Comparison of ENCODE assay signal across 16 cellular contexts in genomic region chr2:27721335-27721734, GRCh38. TPM values are rescaled to one million over a fixed set of nuclear protein-coding genes. Genes with fewer than 3 reads are reported as not detected.
DNase-seq lines count a peak whose midpoint lies in the region; ATAC-seq, FAIRE-seq and TF ChIP-seq lines count a peak whose summit lies in the region.
"Had no signal": no experiment of that assay in that cellular context is flagged by ENCODE, and none has a peak within 500 bp of the region (broad histone marks: within the 10 kb centered on the region; RNA-seq: fewer than 3 reads in every experiment).

No MANE protein-coding gene starts in this region.

- no peak overlapping the region for H3K4me3 ChIP-seq in MG63
- no peak overlapping the region for H3K4me3 ChIP-seq in heart right ventricle
- no peak overlapping the region for H3K4me3 ChIP-seq in small intestine (ENCODE audit: low read depth in 1 of 2, low read length in 2 of 2)
- H3K4me3 ChIP-seq: cardiac muscle cell, skin epidermis had no signal

- peaks cover 17% of the 10 kb centered on the region for H3K27me3 Mint-ChIP-seq in activated CD4-positive, alpha-beta T cell treated with anti-CD3 and anti-CD28 coated beads, Interleukin-2, amount 10 ng/mL, durations not matched to agents 7 days and 5 days

- H3K4me1 Mint-ChIP-seq in activated CD4-positive, alpha-beta T cell treated with anti-CD3 and anti-CD28 coated beads, Interleukin-2, amount 10 ng/mL, durations not matched to agents 7 days and 5 days, result peaks cover 30% of the 10 kb centered on the region

- H3K27ac ChIP-seq in heart right ventricle, result peak overlapping the region in 9 of 10 donors; percentile 42 to 82 (median 72)
- H3K27ac ChIP-seq in small intestine (ENCODE audit: low read depth in 1 of 2, low read length in 1 of 2), result no peak overlapping the region
- H3K27ac ChIP-seq: cardiac muscle cell had no signal

- WGBS in heart right ventricle, 2 donors, result 57 to 64% methylated on average over 8 of the region's 8 CpGs
- 37 to 60% (median 55%) methylated on average over 8 of the region's 8 CpGs for WGBS in small intestine, 3 donors

- no peak for TF ChIP-seq CTCF in heart right ventricle (IDR thresholded peaks at IDR 0.05)

- CTCF ChIA-PET in activated CD4-positive, alpha-beta T cell treated with anti-CD3 and anti-CD28 coated beads, Interleukin-2, amount 10 ng/mL, durations not matched to agents 7 days and 5 days (lab: Charles Lee), result interaction anchor here (2.9 kb wide), 1 partner anchor 38 kb away, joined by 14 read pairs; no protein-coding TSS in a partner anchor

- H3K9me3 ChIP-seq in MG63 (no peaks in the 10 kb centered on the region), heart right ventricle (no peaks in the 10 kb centered on the region), small intestine (ENCODE audit: control insufficient read depth, low read depth) (no peaks in the 10 kb centered on the region)

- peaks cover 5 to 58% (median 35%) of the 10 kb centered on the region in 9 donors for H3K4me1 ChIP-seq in heart right ventricle
- H3K4me1 ChIP-seq in small intestine (ENCODE audit: control insufficient read depth in 2 of 2, insufficient read depth in 1 of 2, low read depth in 1 of 2, low read length in 1 of 2), result no peaks in the 10 kb centered on the region

- intact Hi-C loops in heart right ventricle (cut with DNase I), result loop anchor here in 4 of 10 donors (5.0 to 10.0 kb wide), 5 partner anchors 51 to 683 kb away; partner anchors contain the start of gene MRPL33 (in 1 of the 4)

- no peaks in the 10 kb centered on the region for H3K36me3 ChIP-seq in MG63
- no peaks in the 10 kb centered on the region for H3K36me3 ChIP-seq in heart right ventricle
- no peaks in the 10 kb centered on the region for H3K36me3 ChIP-seq in small intestine (ENCODE audit: control insufficient read depth in 2 of 2, insufficient read depth in 2 of 2, low read length in 2 of 2)
- H3K36me3 ChIP-seq: cardiac muscle cell had no signal

- H3K4me3 Mint-ChIP-seq in activated CD4-positive, alpha-beta T cell treated with anti-CD3 and anti-CD28 coated beads, Interleukin-2, amount 10 ng/mL, durations not matched to agents 7 days and 5 days, result no peak overlapping the region
- H3K4me3 Mint-ChIP-seq: neural crest cell, type B pancreatic cell, WTC11 had no signal

- H3K9me3 Mint-ChIP-seq in activated CD4-positive, alpha-beta T cell treated with anti-CD3 and anti-CD28 coated beads, Interleukin-2, amount 10 ng/mL, durations not matched to agents 7 days and 5 days, result no peaks in the 10 kb centered on the region
- H3K9me3 Mint-ChIP-seq: neural crest cell, type B pancreatic cell, WTC11 had no signal

- H3K27me3 ChIP-seq in MG63 (no peaks in the 10 kb centered on the region), heart right ventricle (peaks cover 0 to 14% (median 0%) of the 10 kb centered on the region in 7 donors), small intestine (ENCODE audit: control insufficient read depth in 2 of 2, insufficient read depth in 2 of 2, low read length in 2 of 2) (no peaks in the 10 kb centered on the region)
- H3K27me3 ChIP-seq: cardiac muscle cell had no signal

- DNase-seq in activated CD4-positive, alpha-beta T cell treated with anti-CD3 and anti-CD28 coated beads for 48 hours, result peak; percentile 30
- no peak for DNase-seq in activated CD4-positive, alpha-beta T cell treated with anti-CD3 and anti-CD28 coated beads, Interleukin-2, amount 10 ng/mL, durations not matched to agents 7 days and 5 days
- peak; percentile 76 for DNase-seq in MG63
- DNase-seq in heart right ventricle, result peak in 1 of 2 donors; percentile 37
- peak; percentile 67 for DNase-seq in small intestine
- DNase-seq in anterior cingulate cortex (lab: John Stamatoyannopoulos, UW), result no peak
- DNase-seq: left cardiac atrium, NCI-H2029 treated with DMSO at 0.1 percent for 48 hours had no signal

- POLR2A ChIA-PET in activated CD4-positive, alpha-beta T cell treated with anti-CD3 and anti-CD28 coated beads, Interleukin-2, amount 10 ng/mL, durations not matched to agents 7 days and 5 days (lab: Charles Lee), result no interaction called here

- no peak for FAIRE-seq in small intestine (lab: Jason Lieb, UNC)
- FAIRE-seq: endothelial cell of umbilical vein had no signal

- no peaks in the 10 kb centered on the region for H3K36me3 Mint-ChIP-seq in activated CD4-positive, alpha-beta T cell treated with anti-CD3 and anti-CD28 coated beads, Interleukin-2, amount 10 ng/mL, durations not matched to agents 7 days and 5 days (ENCODE audit: low read depth)
- H3K36me3 Mint-ChIP-seq: type B pancreatic cell, WTC11 had no signal

- H3K27ac Mint-ChIP-seq in activated CD4-positive, alpha-beta T cell treated with anti-CD3 and anti-CD28 coated beads, Interleukin-2, amount 10 ng/mL, durations not matched to agents 7 days and 5 days, result no peak overlapping the region
- H3K27ac Mint-ChIP-seq: WTC11 had no signal

- peak in 6 of 8 donors; percentile 10 to 77 (median 40) for ATAC-seq in heart right ventricle
- no peak for ATAC-seq in GM21576 (IDR thresholded peaks at IDR 0.05; ENCODE audit: unreplicated experiment)
- ATAC-seq in HG03196 (IDR thresholded peaks at IDR 0.05; ENCODE audit: unreplicated experiment), result no peak
- ATAC-seq: WTC11 had no signal

RNA-seq across cellular contexts. Expression of gene MRPL33, which starts 50.2 kb away (rescaled TPM):
- total RNA-seq in activated CD4-positive, alpha-beta T cell treated with anti-CD3 and anti-CD28 coated beads, Interleukin-2, amount 10 ng/mL, durations not matched to agents 7 days and 5 days, result 10 to 100 TPM; 43.5 to 49.7 TPM
- 166 and 232 TPM in 2 replicates for total RNA-seq in MG63 (2014; rRNA removed; shearing (Covaris generic); ENCODE audit: low replicate concordance)
- total RNA-seq in heart right ventricle, result 100 to 1,000 TPM; 170 to 416 (median 253) TPM
- polyA plus RNA-seq in heart right ventricle, result 100 to 1,000 TPM; 123 to 661 TPM
- polyA plus RNA-seq in small intestine, result 100 to 1,000 TPM; 118 to 156 (median 137) TPM

RNA-seq across cellular contexts. Expression of gene SLC4A1AP, which starts 57.6 kb away (rescaled TPM):
- total RNA-seq in activated CD4-positive, alpha-beta T cell treated with anti-CD3 and anti-CD28 coated beads, Interleukin-2, amount 10 ng/mL, durations not matched to agents 7 days and 5 days, result 10 to 100 TPM; 22.7 to 23.5 TPM
- 27.1 and 37.8 TPM in 2 replicates for total RNA-seq in MG63 (2014; rRNA removed; shearing (Covaris generic); ENCODE audit: low replicate concordance)
- 10 to 100 TPM; 19.1 to 28.7 (median 22.5) TPM for total RNA-seq in heart right ventricle
- polyA plus RNA-seq in heart right ventricle, result 10 to 100 TPM; 11.0 to 20.8 TPM
- 10 to 100 TPM; 11.6 to 14.6 (median 12.7) TPM for polyA plus RNA-seq in small intestine

RNA-seq across cellular contexts. Expression of gene SUPT7L, which starts 57.9 kb away (rescaled TPM):
- total RNA-seq in activated CD4-positive, alpha-beta T cell treated with anti-CD3 and anti-CD28 coated beads, Interleukin-2, amount 10 ng/mL, durations not matched to agents 7 days and 5 days, result 10 to 100 TPM; 34.5 to 36.2 TPM
- total RNA-seq in MG63 (2014; rRNA removed; shearing (Covaris generic); ENCODE audit: low replicate concordance), result 11.3 and 14.7 TPM in 2 replicates
- total RNA-seq in heart right ventricle, result 10 to 100 TPM; 22.0 to 32.2 (median 26.0) TPM
- polyA plus RNA-seq in heart right ventricle (10 to 100 TPM; 18.4 to 42.3 TPM), small intestine (10 to 100 TPM; 16.8 to 25.5 (median 20.7) TPM)

Comparison
In these comparisons a context has a peak if more than half of its experiments do, and no peak if none do; other contexts are left out.
1. DNase-seq: peak in activated CD4-positive, alpha-beta T cell treated with anti-CD3 and anti-CD28 coated beads for 48 hours (single experiment), MG63 (single experiment) and small intestine (single experiment); none in activated CD4-positive, alpha-beta T cell treated with anti-CD3 and anti-CD28 coated beads, Interleukin-2, amount 10 ng/mL, durations not matched to agents 7 days and 5 days (single experiment) and anterior cingulate cortex (0 of 58).
2. ATAC-seq: peak in heart right ventricle (6 of 8); none in GM21576 (single experiment) and HG03196 (single experiment).
3. H3K27ac ChIP-seq: peak in heart right ventricle (9 of 10); none in small intestine (0 of 2).